ENCODE assay signal across 17 cellular contexts in genomic region chr12:119204716-119205285, GRCh38. TPM values are rescaled to one million over a fixed set of nuclear protein-coding genes. Genes with fewer than 3 reads are reported as not detected.
DNase-seq lines count a peak whose midpoint lies in the region; ATAC-seq, FAIRE-seq and TF ChIP-seq lines count a peak whose summit lies in the region.
"Had no signal": no experiment of that assay in that cellular context is flagged by ENCODE, and none has a peak within 500 bp of the region (broad histone marks: within the 10 kb centered on the region; RNA-seq: fewer than 3 reads in every experiment).

No MANE protein-coding gene starts in this region.

- H3K79me1 ChIP-seq in H1 (ENCODE audit: low read depth, low read length), result no peaks in the 10 kb centered on the region

- no peak overlapping the region for H2AK5ac ChIP-seq in H1 (ENCODE audit: low read depth, low read length)

- peak overlapping the region in 2 of 3 experiments; percentile 23 to 85 for H3K27ac Mint-ChIP-seq in nephron
- H3K27ac Mint-ChIP-seq: HFFc6 had no signal

- peak overlapping the region; percentile 4; the same call in 1 of the 2 replicates for H2BK12ac ChIP-seq in H1 (ENCODE audit: low read depth, low read length)

- no peaks in the 10 kb centered on the region for H3K79me2 ChIP-seq in H1 (ENCODE audit: control insufficient read depth in 1 of 2, insufficient read depth in 2 of 2, low read length in 2 of 2)

- TF ChIP-seq CTCF in H1 (IDR thresholded peaks at IDR 0.05; ENCODE audit: control extremely low read depth in 1 of 3, insufficient read depth in 1 of 3, low read depth in 1 of 3, low read length in 3 of 3), result no peak
- TF ChIP-seq CTCF in heart right ventricle (IDR thresholded peaks at IDR 0.05), result no peak
- no peak for TF ChIP-seq CTCF in nephron (IDR thresholded peaks at IDR 0.05; ENCODE audit: unreplicated experiment in 3 of 3)
- TF ChIP-seq CTCF in tibial artery (IDR thresholded peaks at IDR 0.05), result no peak

- 0 out of 2 replicates have a peak overlapping the region, but pooled peaks have one; percentile 6 for H2BK5ac ChIP-seq in H1 (ENCODE audit: low read depth, low read length)

- intact Hi-C loops in heart right ventricle (cut with DNase I) (loop anchor here in 4 of 10 donors (2.0 to 10.0 kb wide), 4 partner anchors 16 to 210 kb away; no protein-coding TSS in a partner anchor), tibial artery (cut with DNase I; ENCODE audit: low total_unique reads) (no loop called here)

- H3K23ac ChIP-seq in H1 (ENCODE audit: insufficient read length), result no peak overlapping the region

- ATAC-seq in heart right ventricle, result peak in 3 of 8 donors; percentile 14 to 34 (median 21)
- no peak for ATAC-seq in GM18858 (IDR thresholded peaks at IDR 0.05; ENCODE audit: unreplicated experiment)

- WGBS in H1 (ENCODE audit: extremely low coverage in 1 of 2, insufficient coverage in 1 of 2, insufficient read length in 1 of 2, insufficient replicate concordance in 2 of 2, low coverage in 1 of 2, low lambda C conversion rate in 2 of 2, missing lambda C conversion rate in 1 of 2), 2 experiments, result 82% methylated on average over 7 of the region's 7 CpGs; no CpG with 5 or more reads in 1 of the 2 experiments
- 46 to 48% methylated on average over 7 of the region's 7 CpGs for WGBS in heart right ventricle, 2 donors

- H3K27me3 Mint-ChIP-seq in nephron (ENCODE audit: low read depth), result peaks cover 12% of the 10 kb centered on the region

- H3K4me2 ChIP-seq in H1 (ENCODE audit: insufficient read depth in 1 of 2, low read depth in 2 of 2, low read length in 2 of 2), result no peak overlapping the region

- H3K4me3 ChIP-seq in H1 (ENCODE audit: extremely low read depth in 1 of 4, insufficient read depth in 2 of 4, low read depth in 3 of 4, low read length in 4 of 4), result no peak overlapping the region; a peak in 1 of 8 replicates
- H3K4me3 ChIP-seq in heart right ventricle, result no peak overlapping the region
- H3K4me3 ChIP-seq in tibial artery, result no peak overlapping the region
- H3K4me3 ChIP-seq: Peyer's patch had no signal

- H2BK20ac ChIP-seq in H1 (ENCODE audit: low read length), result 0 out of 2 replicates have a peak overlapping the region, but pooled peaks have one; percentile 76

- no peak overlapping the region; the same call in 1 of the 2 replicates for H3K18ac ChIP-seq in H1 (ENCODE audit: extremely low read depth, low read length)

- H3K27ac ChIP-seq in H1 (ENCODE audit: low read depth, low read length) (no peak overlapping the region), heart right ventricle (peak overlapping the region in 9 of 10 donors; percentile 25 to 83 (median 71)), temporal lobe (ENCODE audit: low read depth, low read length) (peak overlapping the region; percentile 22), tibial artery (no peak overlapping the region)
- H3K27ac ChIP-seq: C4-2B had no signal

- no peak overlapping the region for H4K8ac ChIP-seq in H1 (ENCODE audit: extremely low read depth, insufficient read depth, low read length)

- H3K4me1 ChIP-seq in H1 (replicated peaks in 1 of 4; ENCODE audit: control insufficient read depth in 3 of 4, insufficient read depth in 4 of 4, low read length in 3 of 4) (peaks cover 12 to 32% (median 25%) of the 10 kb centered on the region in 4 experiments), heart right ventricle (peaks cover 5 to 79% (median 33%) of the 10 kb centered on the region in 9 donors), tibial artery (peaks cover 0 to 5% (median 0%) of the 10 kb centered on the region in 4 donors)
- H3K4me1 ChIP-seq: Peyer's patch had no signal

- no peak for TF ChIP-seq RAD21 in H1 (IDR thresholded peaks at IDR 0.05 in 1 of 2, conservative IDR thresholded peaks at IDR 0.05 in 1 of 2; ENCODE audit: low read depth in 2 of 2, low read length in 2 of 2)

- DNase-seq in H1 (ENCODE audit: low read depth in 1 of 2, low spot score in 2 of 2) (no peak), heart right ventricle (no peak), KG1 (lab: John Stamatoyannopoulos, UW) (no peak), tibial artery (no peak)
- no peak for DNase-seq in stimulated activated CD4-positive, alpha-beta T cell treated with anti-CD3 and anti-CD28 coated beads, Interleukin-1b, Interleukin-23, amount 100 ng/mL, for 48 hours
- DNase-seq: HFFc6, NCI-H1092, NCI-H2107, NCI-H226, NCI-H524 treated with DMSO at 0.1 percent for 48 hours, Peyer's patch, SIG-M5 had no signal

- H3K23me2 ChIP-seq in H1 (ENCODE audit: low read depth, low read length), result no peaks in the 10 kb centered on the region

- H3K9me3 Mint-ChIP-seq in nephron, result no peaks in the 10 kb centered on the region
- H3K9me3 Mint-ChIP-seq: HFFc6 had no signal

- TF ChIP-seq EP300 in H1 (IDR thresholded peaks at IDR 0.05; ENCODE audit: borderline replicate concordance in 1 of 2, low read depth in 2 of 2, low read length in 2 of 2), result no peak

- no peak overlapping the region for H4K91ac ChIP-seq in H1 (replicated peaks; ENCODE audit: insufficient read length, low read length)

- peaks cover 28% of the 10 kb centered on the region for H3K4me1 Mint-ChIP-seq in nephron

- H2AFZ ChIP-seq in H1 (ENCODE audit: low read length), result no peak overlapping the region

- no peak overlapping the region for H3K4ac ChIP-seq in H1 (replicated peaks; ENCODE audit: insufficient read length, low read depth, low read length)

- no peaks in the 10 kb centered on the region for H3K27me3 ChIP-seq in H1 (replicated peaks in 1 of 4; ENCODE audit: control insufficient read depth in 3 of 4, extremely low read depth in 1 of 4, insufficient read depth in 3 of 4, low read length in 3 of 4)
- no peaks in the 10 kb centered on the region for H3K27me3 ChIP-seq in heart right ventricle
- H3K27me3 ChIP-seq in tibial artery, result no peaks in the 10 kb centered on the region
- H3K27me3 ChIP-seq: Peyer's patch had no signal

- 0 out of 2 replicates have a peak overlapping the region, but pooled peaks have one; percentile 10 for H2BK15ac ChIP-seq in H1 (ENCODE audit: low read length)

- no peaks in the 10 kb centered on the region for H3K36me3 Mint-ChIP-seq in nephron (ENCODE audit: low read depth)

- POLR2A ChIA-PET in H1 (lab: Charles Lee; ENCODE audit: partially characterized antibody), result interaction anchor here (0.9 kb wide), 1 partner anchor 20 kb away, joined by 3 read pairs; no protein-coding TSS in a partner anchor

- FAIRE-seq in H1 (lab: Jason Lieb, UNC), result no peak
- FAIRE-seq: H54 had no signal

- no peaks in the 10 kb centered on the region for H4K20me1 ChIP-seq in H1 (replicated peaks in 1 of 2; ENCODE audit: control insufficient read depth in 1 of 2, insufficient read depth in 2 of 2, low read length in 2 of 2)

- no peaks in the 10 kb centered on the region for H3K9me3 ChIP-seq in H1 (ENCODE audit: insufficient read depth in 2 of 2, low read depth in 1 of 2, low read length in 1 of 2)
- no peaks in the 10 kb centered on the region for H3K9me3 ChIP-seq in heart right ventricle
- no peaks in the 10 kb centered on the region for H3K9me3 ChIP-seq in tibial artery
- H3K9me3 ChIP-seq: Peyer's patch had no signal

- CTCF ChIA-PET in H1 (lab: Charles Lee; ENCODE audit: partially characterized antibody), result interaction anchor here (0.8 to 2.4 kb wide), 9 partner anchors 13 to 240 kb away, joined by 3 to 13 read pairs (median 6); no protein-coding TSS in a partner anchor

- no peak overlapping the region for H3K4me3 Mint-ChIP-seq in nephron
- H3K4me3 Mint-ChIP-seq: HFFc6 had no signal

- H3K56ac ChIP-seq in H1 (replicated peaks; ENCODE audit: insufficient read length, low read depth, low read length), result no peak overlapping the region

- no peak for TF ChIP-seq POLR2A in H1 (IDR thresholded peaks at IDR 0.05; ENCODE audit: control extremely low read depth in 1 of 2, low read depth in 2 of 2, low read length in 2 of 2)

- H4K5ac ChIP-seq in H1 (ENCODE audit: insufficient read length, low read depth, low read length), result no peak overlapping the region

- peak overlapping the region; percentile 19 for H2BK120ac ChIP-seq in H1 (replicated peaks; ENCODE audit: low read depth, low read length)

- H3K36me3 ChIP-seq in H1 (ENCODE audit: control insufficient read depth in 2 of 4, insufficient read depth in 4 of 4, low read length in 3 of 4), result no peaks in the 10 kb centered on the region
- H3K36me3 ChIP-seq in heart right ventricle, result no peaks in the 10 kb centered on the region
- no peaks in the 10 kb centered on the region for H3K36me3 ChIP-seq in tibial artery
- H3K36me3 ChIP-seq: Peyer's patch had no signal

- no peak overlapping the region for H3K14ac ChIP-seq in H1 (ENCODE audit: insufficient read length)

- H3K9ac ChIP-seq in H1 (replicated peaks in 1 of 4; ENCODE audit: extremely low read depth in 1 of 4, low read depth in 3 of 4, low read length in 3 of 4), result no peak overlapping the region

TF ChIP-seq in H1, 55 proteins besides CTCF, POLR2A, EP300 and RAD21:
- no peak for TF ChIP-seq CREB1 (IDR thresholded peaks at IDR 0.05)

RNA-seq across cellular contexts. Expression of gene HSPB8, which starts 26.1 kb away (rescaled TPM):
- total RNA-seq in H1 (2021; fragmentation: NEBNext Ultra II Directional; extraction: Animal tissue kit (Norgen Biotek cat#: 25700)), result 11.7 TPM in 2 replicates
- polyA plus RNA-seq in H1 (2011; rRNA removed), result 17.4 and 28.2 TPM in 2 replicates
- polyA plus RNA-seq in H1 (2011; cell fraction: cytosol; rRNA removed), result 13.1 TPM
- polyA plus RNA-seq in H1 (2011; cell fraction: nucleus; rRNA removed), result 11.9 TPM
- polyA plus RNA-seq in H1 (2012, experiment 1 of 2), result 17.8 to 18.5 TPM (median 18.0 TPM) in 4 replicates
- polyA plus RNA-seq in H1 (2012, experiment 2 of 2), result 26.1 TPM
- 5.5 TPM for polyA plus RNA-seq in H1 (2013, experiment 1 of 2)
- polyA plus RNA-seq in H1 (2013, experiment 2 of 2), result 5.8 TPM
- 9.3 and 14.3 TPM in 2 replicates for polyA minus RNA-seq in H1 (2011; rRNA and poly(A)+ RNA removed)
- 10.0 TPM for polyA minus RNA-seq in H1 (2011; cell fraction: cytosol; rRNA and poly(A)+ RNA removed)
- polyA minus RNA-seq in H1 (2011; cell fraction: nucleus; rRNA and poly(A)+ RNA removed), result 9.2 TPM
- total RNA-seq in heart right ventricle, result 100 to 1,000 TPM; 421 to 720 (median 568) TPM
- polyA plus RNA-seq in heart right ventricle, result 100 to 1,000 TPM; 250 to 442 TPM
- 1.2 TPM for total RNA-seq in temporal lobe

Comparison
In these comparisons a context has a peak if more than half of its experiments do, and no peak if none do; other contexts are left out.
1. H3K27ac ChIP-seq: peak in heart right ventricle (9 of 10) and temporal lobe (single experiment); none in H1 (single experiment) and tibial artery (0 of 2).
2. RNA of gene HSPB8, which starts 26.1 kb away (total RNA-seq): 421 to 720 TPM in heart right ventricle; 11.7 TPM in H1 and 1.2 TPM in temporal lobe (single experiment); every median in the first group is over 10 times any median in the second.